Comparison of ENCODE assay signal across 8 cellular contexts in genomic region chr20:32110173-32110704, GRCh38. TPM values are rescaled to one million over a fixed set of nuclear protein-coding genes. Genes with fewer than 3 reads are reported as not detected.
DNase-seq lines count a peak whose midpoint lies in the region; ATAC-seq and TF ChIP-seq lines count a peak whose summit lies in the region.

No MANE protein-coding gene starts in this region.

- CTCF ChIA-PET in PC-3 (lab: Charles Lee), result interaction anchor here (0.6 kb wide), 1 partner anchor 14 kb away, joined by 3 read pairs; no protein-coding TSS in a partner anchor

- ATAC-seq in PC-3, result no peak; the same call in 1 of the 2 replicates

- intact Hi-C loops in PC-3 (cut with micrococcal nuclease), result no loop called here

- H2AFZ ChIP-seq in PC-3 (ENCODE audit: low read length), result peak overlapping the region; percentile 96
- H2AFZ ChIP-seq in parathyroid adenoma, result peak overlapping the region; percentile 100

- H3K4me2 ChIP-seq in PC-3 (ENCODE audit: low read length) (peak overlapping the region; percentile 98), parathyroid adenoma (ENCODE audit: low read length) (peak overlapping the region; percentile 77)

- H3K9me3 ChIP-seq in PC-3 (ENCODE audit: low read length) (no peaks in the 10 kb centered on the region), parathyroid adenoma (ENCODE audit: control insufficient read depth, low read length) (no peaks in the 10 kb centered on the region)

- TSS peak; percentile 38 for BruUV-seq in PC-3 (replicated peaks; lab: Mats Ljungman, UMichigan)

- H3K9ac ChIP-seq in PC-3 (ENCODE audit: low read length) (peak overlapping the region; percentile 97), parathyroid adenoma (peak overlapping the region; percentile 84)

- no peaks in the 10 kb centered on the region for H3K36me3 ChIP-seq in PC-3 (ENCODE audit: low read depth, low read length)
- no peaks in the 10 kb centered on the region for H3K36me3 ChIP-seq in parathyroid adenoma (ENCODE audit: control insufficient read depth, insufficient read depth, low read length)

- POLR2A ChIA-PET in PC-3 (lab: Charles Lee; ENCODE audit: unreplicated experiment), result interaction anchor here (0.6 kb wide), 1 partner anchor 74 kb away, joined by 4 read pairs; no protein-coding TSS in a partner anchor

- TF ChIP-seq CTCF in PC-3 (conservative IDR thresholded peaks at IDR 0.05; ENCODE audit: low read depth, low read length) (no peak), epithelial cell of esophagus (IDR thresholded peaks at IDR 0.05; ENCODE audit: insufficient read depth, low read depth, low read length, missing control alignments) (no peak), parathyroid adenoma (IDR thresholded peaks at IDR 0.05) (no peak)

- peaks cover 4% of the 10 kb centered on the region; the same call in 1 of the 2 replicates for H4K20me1 ChIP-seq in PC-3 (ENCODE audit: low read length)

- DNase-seq in DMS53 (lab: John Stamatoyannopoulos, UW) (peak; percentile 63), DMS53 treated with DMSO at 0.1 percent for 48 hours (lab: John Stamatoyannopoulos, UW; ENCODE audit: unreplicated experiment) (no peak), PC-3 (no peak), epithelial cell of esophagus (ENCODE audit: low read depth) (peak; percentile 8), NOMO-1 treated with dmso at 0.1 percent for 144 hours (lab: John Stamatoyannopoulos, UW; ENCODE audit: unreplicated experiment) (no peak), NCI-H187 treated with DMSO at 0.1 percent for 48 hours (lab: John Stamatoyannopoulos, UW) (no peak), NCI-H1930 (lab: John Stamatoyannopoulos, UW) (no peak)

- H3K4me3 ChIP-seq in PC-3 (ENCODE audit: low read length), result peak overlapping the region; percentile 95
- H3K4me3 ChIP-seq in epithelial cell of esophagus (ENCODE audit: low read length), result peak overlapping the region; percentile 89
- H3K4me3 ChIP-seq in parathyroid adenoma (ENCODE audit: low read depth, low read length), result peak overlapping the region; percentile 83

- H3K27me3 ChIP-seq in PC-3 (ENCODE audit: low read length) (no peaks in the 10 kb centered on the region), parathyroid adenoma (ENCODE audit: control insufficient read depth, insufficient read depth, low read length) (no peaks in the 10 kb centered on the region)

- peak overlapping the region; percentile 89 for H3K27ac ChIP-seq in PC-3 (ENCODE audit: low read length)
- H3K27ac ChIP-seq in parathyroid adenoma, result peak overlapping the region; percentile 100

- H3F3A ChIP-seq in PC-3 (ENCODE audit: low read length, unreplicated experiment), result no peaks in the 10 kb centered on the region

- H3K9me2 ChIP-seq in PC-3 (replicated peaks; ENCODE audit: low read length), result no peaks in the 10 kb centered on the region

- H3K4me1 ChIP-seq in PC-3 (ENCODE audit: insufficient read depth, low read length) (peaks cover 12% of the 10 kb centered on the region), parathyroid adenoma (peaks cover 13% of the 10 kb centered on the region)

- H3K79me2 ChIP-seq in PC-3 (ENCODE audit: low read length) (peaks cover 58% of the 10 kb centered on the region), parathyroid adenoma (peaks cover 47% of the 10 kb centered on the region)

RNA-seq across cellular contexts. Expression of gene TM9SF4, which starts 0.7 kb away (rescaled TPM):
- 32.6 and 33.9 TPM in 2 replicates for total RNA-seq in PC-3 (2014; rRNA removed)

RNA-seq across cellular contexts. Expression of gene HCK, which starts 58.2 kb away (rescaled TPM):
- not detected in 2 replicates for total RNA-seq in PC-3 (2014; rRNA removed)

Comparison
In these comparisons a context has a peak if more than half of its experiments do, and no peak if none do; other contexts are left out.
1. DNase-seq: peak in DMS53 (single experiment) and epithelial cell of esophagus (single experiment); none in DMS53 treated with DMSO at 0.1 percent for 48 hours (single experiment), PC-3 (single experiment), NOMO-1 treated with dmso at 0.1 percent for 144 hours (single experiment), NCI-H187 treated with DMSO at 0.1 percent for 48 hours (single experiment) and NCI-H1930 (0 of 2).
2. Peak in every context shown above with its lines, with median percentiles within 50 percentile points of each other: H3K4me3 ChIP-seq.